In the genomic region with DNA sequence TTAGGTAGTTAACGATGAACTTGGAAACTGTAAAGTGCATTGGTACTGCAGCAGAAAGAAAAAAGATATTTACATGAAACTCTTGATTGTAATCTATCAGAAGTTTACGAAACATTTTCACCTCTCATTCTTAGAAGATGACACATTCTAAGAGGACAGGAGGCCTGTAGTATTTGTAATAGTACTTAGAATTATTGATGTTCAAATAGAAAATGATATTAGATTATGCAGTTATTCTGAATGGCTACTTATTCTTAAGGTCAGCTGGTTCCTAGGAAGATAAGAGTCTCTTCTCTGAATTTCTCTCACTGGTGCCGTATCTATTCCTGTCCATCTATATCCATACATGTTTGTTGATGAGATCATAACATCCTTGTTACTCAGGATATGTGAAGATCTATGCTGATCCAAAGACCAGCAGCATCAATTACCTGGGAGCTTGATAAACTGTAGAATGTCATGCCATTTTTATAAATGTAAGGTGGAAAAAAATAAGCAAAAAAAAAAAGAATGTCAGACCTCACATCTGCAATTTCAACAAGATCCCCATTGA, we compare ENCODE assay signal across 1 cellular context.
TF ChIP-seq lines count a peak whose summit lies in the region.

No MANE protein-coding gene starts in this region.

TF ChIP-seq in K562, 482 proteins besides CTCF, POLR2A, EP300 and RAD21 (continued from another document):
- TF ChIP-seq, protein P1, sequence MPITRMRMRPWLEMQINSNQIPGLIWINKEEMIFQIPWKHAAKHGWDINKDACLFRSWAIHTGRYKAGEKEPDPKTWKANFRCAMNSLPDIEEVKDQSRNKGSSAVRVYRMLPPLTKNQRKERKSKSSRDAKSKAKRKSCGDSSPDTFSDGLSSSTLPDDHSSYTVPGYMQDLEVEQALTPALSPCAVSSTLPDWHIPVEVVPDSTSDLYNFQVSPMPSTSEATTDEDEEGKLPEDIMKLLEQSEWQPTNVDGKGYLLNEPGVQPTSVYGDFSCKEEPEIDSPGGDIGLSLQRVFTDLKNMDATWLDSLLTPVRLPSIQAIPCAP (CRISPR knock-in tag; IDR thresholded peaks at IDR 0.05; ENCODE audit: borderline replicate concordance): no peak
- peak; percentile 65; the same call in 1 of the 2 replicates for TF ChIP-seq DPF2 (IDR thresholded peaks at IDR 0.05)
- TF ChIP-seq SMAD4 (CRISPR knock-in tag; conservative IDR thresholded peaks at IDR 0.05): no peak
- TF ChIP-seq TBL1XR1 (IDR thresholded peaks at IDR 0.05; ENCODE audit: low read length in 2 of 2): peak in 1 of 2 experiments; percentile 54; a peak in 2 of 4 replicates
- no peak for TF ChIP-seq ZNF324 (CRISPR knock-in tag; IDR thresholded peaks at IDR 0.05)
- TF ChIP-seq ARID2 (IDR thresholded peaks at IDR 0.05): no peak
- TF ChIP-seq NCOR1 (IDR thresholded peaks at IDR 0.05): peak; percentile 20; the same call in 1 of the 2 replicates
- TF ChIP-seq, protein P2, sequence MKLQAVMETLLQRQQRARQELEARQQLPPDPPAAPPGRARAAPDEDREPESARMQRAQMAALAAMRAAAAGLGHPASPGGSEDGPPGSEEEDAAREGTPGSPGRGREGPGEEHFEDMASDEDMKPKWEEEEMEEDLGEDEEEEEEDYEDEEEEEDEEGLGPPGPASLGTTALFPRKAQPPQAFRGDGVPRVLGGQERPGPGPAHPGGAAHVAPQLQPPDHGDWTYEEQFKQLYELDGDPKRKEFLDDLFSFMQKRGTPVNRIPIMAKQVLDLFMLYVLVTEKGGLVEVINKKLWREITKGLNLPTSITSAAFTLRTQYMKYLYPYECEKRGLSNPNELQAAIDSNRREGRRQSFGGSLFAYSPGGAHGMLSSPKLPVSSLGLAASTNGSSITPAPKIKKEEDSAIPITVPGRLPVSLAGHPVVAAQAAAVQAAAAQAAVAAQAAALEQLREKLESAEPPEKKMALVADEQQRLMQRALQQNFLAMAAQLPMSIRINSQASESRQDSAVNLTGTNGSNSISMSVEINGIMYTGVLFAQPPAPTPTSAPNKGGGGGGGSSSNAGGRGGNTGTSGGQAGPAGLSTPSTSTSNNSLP (IDR thresholded peaks at IDR 0.05; ENCODE audit: borderline replicate concordance, low read depth, low read length): 0 out of 2 replicates have a peak, but pooled peaks have one; percentile 10
- peak; percentile 67 for TF ChIP-seq CBFA2T3 (IDR thresholded peaks at IDR 0.05)
- peak; percentile 45; the same call in 1 of the 2 replicates for TF ChIP-seq ZEB2 (IDR thresholded peaks at IDR 0.05)
- 0 out of 2 replicates have a peak, but pooled peaks have one; percentile 39 for TF ChIP-seq MYC (IDR thresholded peaks at IDR 0.05; ENCODE audit: low read depth, low read length)
- TF ChIP-seq MYC (CRISPR knock-in tag; IDR thresholded peaks at IDR 0.05; ENCODE audit: borderline replicate concordance, low read depth): no peak
- peak in 1 of 2 experiments; percentile 26; a peak in 1 of 4 replicates for TF ChIP-seq RCOR1 (IDR thresholded peaks at IDR 0.05; ENCODE audit: borderline replicate concordance in 1 of 2, low read depth in 2 of 2, low read length in 2 of 2)
- peak; percentile 78 for TF ChIP-seq ATF7 (IDR thresholded peaks at IDR 0.05)
- TF ChIP-seq PHF8 (IDR thresholded peaks at IDR 0.05; ENCODE audit: borderline replicate concordance, low read length): no peak
- TF ChIP-seq CBFA2T2 (conservative IDR thresholded peaks at IDR 0.05): peak; percentile 31; the same call in 1 of the 2 replicates
- peak; percentile 22 for TF ChIP-seq TAF9B (IDR thresholded peaks at IDR 0.05; ENCODE audit: partially characterized antibody)
- peak; percentile 48; the same call in 1 of the 2 replicates for TF ChIP-seq GATAD2A (IDR thresholded peaks at IDR 0.05)
- no peak for TF ChIP-seq ZNF239 (CRISPR knock-in tag; IDR thresholded peaks at IDR 0.05)
- TF ChIP-seq, protein P3, sequence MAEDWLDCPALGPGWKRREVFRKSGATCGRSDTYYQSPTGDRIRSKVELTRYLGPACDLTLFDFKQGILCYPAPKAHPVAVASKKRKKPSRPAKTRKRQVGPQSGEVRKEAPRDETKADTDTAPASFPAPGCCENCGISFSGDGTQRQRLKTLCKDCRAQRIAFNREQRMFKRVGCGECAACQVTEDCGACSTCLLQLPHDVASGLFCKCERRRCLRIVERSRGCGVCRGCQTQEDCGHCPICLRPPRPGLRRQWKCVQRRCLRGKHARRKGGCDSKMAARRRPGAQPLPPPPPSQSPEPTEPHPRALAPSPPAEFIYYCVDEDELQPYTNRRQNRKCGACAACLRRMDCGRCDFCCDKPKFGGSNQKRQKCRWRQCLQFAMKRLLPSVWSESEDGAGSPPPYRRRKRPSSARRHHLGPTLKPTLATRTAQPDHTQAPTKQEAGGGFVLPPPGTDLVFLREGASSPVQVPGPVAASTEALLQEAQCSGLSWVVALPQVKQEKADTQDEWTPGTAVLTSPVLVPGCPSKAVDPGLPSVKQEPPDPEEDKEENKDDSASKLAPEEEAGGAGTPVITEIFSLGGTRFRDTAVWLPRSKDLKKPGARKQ (CRISPR knock-in tag; IDR thresholded peaks at IDR 0.05): no peak
- no peak for TF ChIP-seq FIP1L1 (IDR thresholded peaks at IDR 0.05; ENCODE audit: low read depth, low read length, poor library complexity, severe bottlenecking)
